27 cellular contexts compared by ENCODE assay signal in the genomic region with DNA sequence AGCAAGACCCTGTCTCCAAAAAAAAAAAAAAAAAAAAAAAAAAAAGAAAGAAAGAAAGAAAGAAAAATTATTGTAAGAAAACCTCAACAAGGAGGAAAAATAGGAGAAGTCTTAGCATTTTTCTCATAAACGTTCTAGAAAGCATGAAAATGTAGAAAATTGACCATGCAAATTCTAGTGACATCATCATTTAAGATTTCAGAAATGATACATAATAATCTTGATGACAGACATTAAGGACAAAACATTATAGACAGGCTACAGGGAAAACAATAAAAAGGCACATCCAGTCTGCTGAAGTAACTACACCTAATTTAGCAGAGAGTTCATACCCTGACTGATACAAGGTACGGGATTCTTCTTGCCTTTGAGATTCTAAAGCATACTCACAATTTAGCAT.
"Had no signal": no experiment of that assay in that cellular context is flagged by ENCODE, and none has a peak within 500 bp of the region (broad histone marks: within the 10 kb centered on the region; RNA-seq: fewer than 3 reads in every experiment).

No MANE protein-coding gene starts in this region.

- H3K36me3 ChIP-seq: breast epithelium, ovary, uterus had no signal

- H3K4me2 ChIP-seq: smooth muscle cell had no signal

- H3K27ac Mint-ChIP-seq: activated naive CD4-positive, alpha-beta T cell treated with anti-CD3 and anti-CD28 coated beads, Interleukin-2, amount 50 U/mL, for 72 hours; activated T-helper 17 cell treated with anti-CD3 and anti-CD28 coated beads, Interleukin-2, amount 50 U/mL, for 72 hours; progenitor cell of endocrine pancreas; stimulated activated memory B cell treated with anti-CD40 and anti-IgM and Interleukin-4, amounts not matched to agents 10 μg/mL and 1 μg/mL and 100 μg/mL, for 72 hours; stimulated activated naive CD8-positive, alpha-beta T cell treated with anti-CD3 and anti-CD28 coated beads, Interleukin-15, amount 100 ng/mL, for 72 hours; type B pancreatic cell had no signal

- FAIRE-seq: colon had no signal

- H3K4me1 ChIP-seq: breast epithelium, foreskin keratinocyte, uterus had no signal

- ATAC-seq: activated CD4-positive, alpha-beta T cell treated with anti-CD3 and anti-CD28 coated beads for 36 hours; activated naive CD4-positive, alpha-beta T cell treated with anti-CD3 and anti-CD28 coated beads, Interleukin-2, amount 50 U/mL, for 72 hours; activated T-helper 17 cell treated with anti-CD3 and anti-CD28 coated beads, Interleukin-2, amount 50 U/mL, for 72 hours; foreskin keratinocyte; left lung; mucosa of descending colon; stimulated activated memory B cell treated with anti-CD40 and anti-IgM and Interleukin-4, amounts not matched to agents 10 μg/mL and 1 μg/mL and 100 μg/mL, for 72 hours; stimulated activated naive CD8-positive, alpha-beta T cell treated with anti-CD3 and anti-CD28 coated beads, Interleukin-15, amount 100 ng/mL, for 72 hours had no signal

- H3K9me3 Mint-ChIP-seq: activated naive CD4-positive, alpha-beta T cell treated with anti-CD3 and anti-CD28 coated beads, Interleukin-2, amount 50 U/mL, for 72 hours; activated T-helper 17 cell treated with anti-CD3 and anti-CD28 coated beads, Interleukin-2, amount 50 U/mL, for 72 hours; stimulated activated memory B cell treated with anti-CD40 and anti-IgM and Interleukin-4, amounts not matched to agents 10 μg/mL and 1 μg/mL and 100 μg/mL, for 72 hours; stimulated activated naive CD8-positive, alpha-beta T cell treated with anti-CD3 and anti-CD28 coated beads, Interleukin-15, amount 100 ng/mL, for 72 hours; type B pancreatic cell had no signal

- H3K27me3 Mint-ChIP-seq: activated CD4-positive, alpha-beta T cell treated with anti-CD3 and anti-CD28 coated beads for 36 hours; activated T-helper 17 cell treated with anti-CD3 and anti-CD28 coated beads, Interleukin-2, amount 50 U/mL, for 72 hours; progenitor cell of endocrine pancreas; stimulated activated memory B cell treated with anti-CD40 and anti-IgM and Interleukin-4, amounts not matched to agents 10 μg/mL and 1 μg/mL and 100 μg/mL, for 72 hours; stimulated activated naive CD8-positive, alpha-beta T cell treated with anti-CD3 and anti-CD28 coated beads, Interleukin-15, amount 100 ng/mL, for 72 hours; type B pancreatic cell had no signal

- H3K4me3 ChIP-seq: breast epithelium, esophagus muscularis mucosa, heart right ventricle, left lung, mucosa of descending colon, ovary, smooth muscle cell, uterus had no signal

- H3K27me3 ChIP-seq: breast epithelium, esophagus muscularis mucosa, foreskin keratinocyte, heart right ventricle, left lung, ovary, uterus had no signal

- H3K9me3 ChIP-seq: breast epithelium, esophagus muscularis mucosa, heart right ventricle, left lung, mucosa of descending colon, ovary, uterus had no signal

- H3K4me3 Mint-ChIP-seq: activated CD4-positive, alpha-beta T cell treated with anti-CD3 and anti-CD28 coated beads for 36 hours; activated T-helper 17 cell treated with anti-CD3 and anti-CD28 coated beads, Interleukin-2, amount 50 U/mL, for 72 hours; stimulated activated memory B cell treated with anti-CD40 and anti-IgM and Interleukin-4, amounts not matched to agents 10 μg/mL and 1 μg/mL and 100 μg/mL, for 72 hours; stimulated activated naive CD8-positive, alpha-beta T cell treated with anti-CD3 and anti-CD28 coated beads, Interleukin-15, amount 100 ng/mL, for 72 hours; type B pancreatic cell had no signal

- H3K27ac ChIP-seq: breast epithelium, esophagus muscularis mucosa, foreskin keratinocyte, heart right ventricle, left lung, ovary, uterus had no signal

- DNase-seq: activated CD4-positive, alpha-beta T cell treated with anti-CD3 and anti-CD28 coated beads for 36 hours; activated CD4-positive, CD25-positive, alpha-beta regulatory T cell; activated gamma-delta T cell treated with Interleukin-2 at 50 U/mL for 16 hours; activated T-cell treated with anti-CD3 and anti-CD28 coated beads for 4 hours; dermis blood vessel endothelial cell; effector CD4-positive, alpha-beta T cell; foreskin keratinocyte; heart right ventricle; kidney glomerular epithelial cell; left lung; mucosa of descending colon; ovary; stimulated activated CD4-positive, alpha-beta T cell treated with anti-CD3 and anti-CD28 coated beads, Interleukin-1b, Interleukin-23, amount 100 ng/mL, for 48 hours; stimulated activated CD4-positive, alpha-beta T cell treated with anti-CD3 and anti-CD28 coated beads, Interleukin-4, amount 100 ng/mL, for 4 hours; stimulated activated CD8-positive, alpha-beta memory T cell treated with anti-CD3 and anti-CD28 coated beads, Interleukin-4, amount 100 ng/mL, for 48 hours; stimulated activated naive CD8-positive, alpha-beta T cell treated with anti-CD3 and anti-CD28 coated beads, Interleukin-15, amount 100 ng/mL, for 72 hours; substantia nigra; uterus had no signal
